Comparison of ENCODE assay signal across 19 cellular contexts in the genomic region with DNA sequence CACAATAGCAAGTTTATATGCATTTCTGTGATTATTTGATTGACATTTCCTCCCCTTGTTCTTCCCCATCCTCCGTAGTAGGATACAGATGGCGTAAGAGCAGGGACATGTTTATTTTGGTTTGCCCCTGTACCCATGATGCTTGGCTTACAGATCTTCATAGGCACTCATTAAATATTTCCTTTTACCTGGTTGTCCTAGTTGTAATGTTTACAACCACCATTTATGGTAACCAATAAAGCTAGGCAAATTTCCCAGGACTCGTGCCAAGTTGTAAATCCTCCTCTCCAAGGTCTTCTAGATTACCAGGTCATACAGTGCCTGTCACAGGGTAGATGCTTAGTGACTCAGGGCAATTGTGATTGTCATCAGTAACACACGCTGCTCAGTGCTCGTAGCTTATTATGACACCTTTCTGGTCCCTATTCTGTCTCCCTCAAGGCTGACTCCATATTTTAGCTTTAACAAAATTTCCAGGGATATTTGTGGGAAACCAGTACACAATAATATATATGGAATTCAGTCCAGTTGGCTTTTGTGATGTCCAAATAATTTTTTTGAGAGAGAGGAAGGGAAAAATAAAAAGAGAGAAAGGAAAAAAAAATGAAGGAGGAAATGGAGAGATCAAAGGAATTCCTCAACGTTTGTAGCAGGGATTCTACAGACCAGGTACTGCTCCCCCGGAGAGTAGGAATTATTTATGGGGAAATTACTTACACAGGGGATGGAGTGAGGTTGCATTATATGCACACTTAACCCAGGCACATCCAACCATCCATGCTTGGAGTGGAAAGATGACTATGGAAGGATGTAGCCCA. TPM values are rescaled to one million over a fixed set of nuclear protein-coding genes. Genes with fewer than 3 reads are reported as not detected.
DNase-seq lines count a peak whose midpoint lies in the region; ATAC-seq and TF ChIP-seq lines count a peak whose summit lies in the region.
"Had no signal": no experiment of that assay in that cellular context is flagged by ENCODE, and none has a peak within 500 bp of the region (broad histone marks: within the 10 kb centered on the region; RNA-seq: fewer than 3 reads in every experiment).

No MANE protein-coding gene starts in this region.

- no peaks in the 10 kb centered on the region for H3K36me3 ChIP-seq in transverse colon
- H3K36me3 ChIP-seq: sigmoid colon, uterus had no signal

- no peak overlapping the region for H3K27ac Mint-ChIP-seq in CD14-positive monocyte
- H3K27ac Mint-ChIP-seq: stimulated activated memory B cell treated with anti-CD40 and anti-IgM and Interleukin-4, amounts not matched to agents 10 μg/mL and 1 μg/mL and 100 μg/mL, for 72 hours had no signal

- H3K9me3 ChIP-seq in transverse colon: no peaks in the 10 kb centered on the region
- H3K9me3 ChIP-seq: sigmoid colon, uterus had no signal

- H3K4me3 ChIP-seq in transverse colon: no peak overlapping the region
- H3K4me3 ChIP-seq: dorsolateral prefrontal cortex, sigmoid colon, uterus had no signal

- peaks cover 0 to 5% (median 2%) of the 10 kb centered on the region in 4 donors for H3K4me1 ChIP-seq in transverse colon
- H3K4me1 ChIP-seq: sigmoid colon, uterus had no signal

- no peak for TF ChIP-seq POLR2A in transverse colon (IDR thresholded peaks at IDR 0.05)

- H3K36me3 Mint-ChIP-seq in CD14-positive monocyte: no peaks in the 10 kb centered on the region
- H3K36me3 Mint-ChIP-seq: stimulated activated memory B cell treated with anti-CD40 and anti-IgM and Interleukin-4, amounts not matched to agents 10 μg/mL and 1 μg/mL and 100 μg/mL, for 72 hours had no signal

- H3K27me3 Mint-ChIP-seq in CD14-positive monocyte (ENCODE audit: low read depth in 3 of 3): peaks cover 2 to 10% (median 6%) of the 10 kb centered on the region in 3 donors

- no peak for TF ChIP-seq EP300 in transverse colon (IDR thresholded peaks at IDR 0.05; ENCODE audit: low read depth)

- peak overlapping the region in 1 of 2 donors; percentile 4 for H3K4me3 Mint-ChIP-seq in CD14-positive monocyte
- H3K4me3 Mint-ChIP-seq: stimulated activated memory B cell treated with anti-CD40 and anti-IgM and Interleukin-4, amounts not matched to agents 10 μg/mL and 1 μg/mL and 100 μg/mL, for 72 hours had no signal

- H3K4me1 Mint-ChIP-seq in CD14-positive monocyte: no peaks in the 10 kb centered on the region
- H3K4me1 Mint-ChIP-seq: stimulated activated memory B cell treated with anti-CD40 and anti-IgM and Interleukin-4, amounts not matched to agents 10 μg/mL and 1 μg/mL and 100 μg/mL, for 72 hours had no signal

- peak; percentile 14 for DNase-seq in NCI-H510A treated with DMSO at 0.1 percent for 48 hours (lab: John Stamatoyannopoulos, UW)
- no peak for DNase-seq in NCI-H510A (lab: John Stamatoyannopoulos, UW)
- peak; percentile 1 for DNase-seq in NCI-H69 (lab: John Stamatoyannopoulos, UW)
- DNase-seq in transverse colon: peak; percentile 83
- no peak for DNase-seq in AG08396 (ENCODE audit: low spot score)
- DNase-seq in CD14-positive monocyte (ENCODE audit: low spot score): no peak
- DNase-seq: ACHN; activated CD8-positive, alpha-beta memory T cell treated with anti-CD3 and anti-CD28 coated beads for 24 hours; activated gamma-delta T cell; dorsolateral prefrontal cortex; GDM1; KBM-7; NCI-H1694; sigmoid colon; uterus had no signal

- in situ Hi-C loops in transverse colon (cut with MboI; ENCODE audit: low pct_ligation_motif_present in 1 of 4, low pct_unique_long_range_greater_than_20kb in 1 of 4, low sequenced_read_pairs in 3 of 4): no loop called here

- H3K9me3 Mint-ChIP-seq in CD14-positive monocyte: no peaks in the 10 kb centered on the region
- H3K9me3 Mint-ChIP-seq: stimulated activated memory B cell treated with anti-CD40 and anti-IgM and Interleukin-4, amounts not matched to agents 10 μg/mL and 1 μg/mL and 100 μg/mL, for 72 hours had no signal

- ATAC-seq in esophagus mucosa (peak; percentile 86), GM18861 (IDR thresholded peaks at IDR 0.05; ENCODE audit: unreplicated experiment) (no peak)
- ATAC-seq: stimulated activated memory B cell treated with anti-CD40 and anti-IgM and Interleukin-4, amounts not matched to agents 10 μg/mL and 1 μg/mL and 100 μg/mL, for 72 hours had no signal

- no peaks in the 10 kb centered on the region for H3K27me3 ChIP-seq in transverse colon
- H3K27me3 ChIP-seq: sigmoid colon, uterus had no signal

- peak overlapping the region; percentile 24 to 45 (median 42) for H3K27ac ChIP-seq in transverse colon
- H3K27ac ChIP-seq: dorsolateral prefrontal cortex, sigmoid colon, uterus had no signal

- TF ChIP-seq CTCF in transverse colon (IDR thresholded peaks at IDR 0.05) (no peak), CD14-positive monocyte (IDR thresholded peaks at IDR 0.05) (no peak)

- intact Hi-C loops in transverse colon (cut with DNase I; ENCODE audit: low total_unique reads): loop anchor here (1.0 kb wide), 1 partner anchor 44 kb away; no protein-coding TSS in a partner anchor
- intact Hi-C loops in CD14-positive monocyte (cut with micrococcal nuclease): no loop called here

- 28 to 31% methylated on average over 2 to 7 of the region's 7 CpGs for WGBS in transverse colon (ENCODE audit: low coverage in 1 of 2), 2 donors

RNA-seq across cellular contexts. Expression of a gene that starts 24.6 kb away (rescaled TPM):
- total RNA-seq in esophagus mucosa: 1.3 TPM
- not detected for total RNA-seq in transverse colon
- not detected for polyA plus RNA-seq in CD14-positive monocyte
- total RNA-seq: sigmoid colon, SK-MEL-5 had no signal

RNA-seq across cellular contexts. Expression of a gene that starts 58.7 kb away (rescaled TPM):
- total RNA-seq in esophagus mucosa (19.0 TPM), transverse colon (10 to 100 TPM in 3 of 4 donors, 1 to 10 TPM in 1; 4.6 to 73.5 (median 28.5) TPM)
- 10 to 100 TPM; 32.1 to 49.0 TPM for polyA plus RNA-seq in CD14-positive monocyte

Comparison
In these comparisons a context has a peak if more than half of its experiments do, and no peak if none do; other contexts are left out.
1. DNase-seq: peak in NCI-H510A treated with DMSO at 0.1 percent for 48 hours (single experiment), NCI-H69 (single experiment) and transverse colon (single experiment); none in NCI-H510A (single experiment), AG08396 (single experiment) and CD14-positive monocyte (single experiment).